12 cellular contexts compared by ENCODE assay signal in genomic region chr9:18743976-18744375, GRCh38.
DNase-seq lines count a peak whose midpoint lies in the region; ATAC-seq and TF ChIP-seq lines count a peak whose summit lies in the region.
"Had no signal": no experiment of that assay in that cellular context is flagged by ENCODE, and none has a peak within 500 bp of the region (broad histone marks: within the 10 kb centered on the region; RNA-seq: fewer than 3 reads in every experiment).

No MANE protein-coding gene starts in this region.

- TF ChIP-seq POLR2A in gastroesophageal sphincter (IDR thresholded peaks at IDR 0.05) (no peak), sigmoid colon (IDR thresholded peaks at IDR 0.05) (no peak)

- H3K9me3 ChIP-seq in gastroesophageal sphincter (no peaks in the 10 kb centered on the region), sigmoid colon (no peaks in the 10 kb centered on the region)
- H3K9me3 ChIP-seq: HAP-1, SJCRH30 had no signal

- WGBS in gastroesophageal sphincter (ENCODE audit: low coverage in 1 of 2), 2 donors: 31 to 57% methylated on average over 2 of the region's 2 CpGs
- WGBS in sigmoid colon, 2 donors: 84 to 85% methylated on average over 2 of the region's 2 CpGs

- H3K27ac ChIP-seq in gastroesophageal sphincter: peak overlapping the region in 3 of 4 donors; percentile 32 to 60 (median 53)
- peak overlapping the region in 2 of 4 donors; percentile 24 to 40 for H3K27ac ChIP-seq in sigmoid colon
- H3K27ac ChIP-seq: RWPE1, SJCRH30 had no signal

- TF ChIP-seq EP300 in gastroesophageal sphincter (IDR thresholded peaks at IDR 0.05) (no peak), sigmoid colon (IDR thresholded peaks at IDR 0.05) (no peak)

- H3K36me3 ChIP-seq in gastroesophageal sphincter: no peaks in the 10 kb centered on the region
- H3K36me3 ChIP-seq in sigmoid colon: no peaks in the 10 kb centered on the region
- H3K36me3 ChIP-seq: HAP-1, SJCRH30 had no signal

- no peak for ATAC-seq in gastroesophageal sphincter

- H3K4me3 ChIP-seq in choroid plexus epithelial cell (ENCODE audit: low read depth, low read length) (no peak overlapping the region), gastroesophageal sphincter (no peak overlapping the region), sigmoid colon (no peak overlapping the region)
- H3K4me3 ChIP-seq: HAP-1, SJCRH30 had no signal

- H3K27me3 ChIP-seq in gastroesophageal sphincter (no peaks in the 10 kb centered on the region), sigmoid colon (no peaks in the 10 kb centered on the region)
- H3K27me3 ChIP-seq: SJCRH30 had no signal

- H3K4me1 ChIP-seq in gastroesophageal sphincter: peaks cover 4 to 55% (median 12%) of the 10 kb centered on the region in 3 donors
- H3K4me1 ChIP-seq in sigmoid colon: peaks cover 0 to 37% (median 28%) of the 10 kb centered on the region in 4 donors

- TF ChIP-seq CTCF in choroid plexus epithelial cell (conservative IDR thresholded peaks at IDR 0.05; ENCODE audit: low read depth, low read length): no peak
- no peak for TF ChIP-seq CTCF in gastroesophageal sphincter (IDR thresholded peaks at IDR 0.05)
- TF ChIP-seq CTCF in sigmoid colon (IDR thresholded peaks at IDR 0.05): no peak

- intact Hi-C loops in sigmoid colon (cut with DNase I): no loop called here

- DNase-seq in HCEC 1CT: peak; percentile 22
- peak; percentile 67 for DNase-seq in choroid plexus epithelial cell (ENCODE audit: low read depth)
- no peak for DNase-seq in sigmoid colon
- DNase-seq in DMS153 (lab: John Stamatoyannopoulos, UW): no peak
- DNase-seq in activated CD4-positive, alpha-beta T cell treated with anti-CD3 and anti-CD28 coated beads, Interleukin-2, amount 50 U/mL, for 1 hour: no peak
- DNase-seq in activated CD8-positive, alpha-beta memory T cell treated with anti-CD3 and anti-CD28 coated beads for 24 hours: no peak
- DNase-seq: C1 segment of cervical spinal cord, NCI-H446, SJCRH30 had no signal

Comparison
In these comparisons a context has a peak if more than half of its experiments do, and no peak if none do; other contexts are left out.
1. DNase-seq: peak in HCEC 1CT (single experiment) and choroid plexus epithelial cell (single experiment); none in sigmoid colon (single experiment), DMS153 (single experiment), activated CD4-positive, alpha-beta T cell treated with anti-CD3 and anti-CD28 coated beads, Interleukin-2, amount 50 U/mL, for 1 hour (single experiment) and activated CD8-positive, alpha-beta memory T cell treated with anti-CD3 and anti-CD28 coated beads for 24 hours (single experiment).